8 cellular contexts compared by ENCODE assay signal in the genomic region with DNA sequence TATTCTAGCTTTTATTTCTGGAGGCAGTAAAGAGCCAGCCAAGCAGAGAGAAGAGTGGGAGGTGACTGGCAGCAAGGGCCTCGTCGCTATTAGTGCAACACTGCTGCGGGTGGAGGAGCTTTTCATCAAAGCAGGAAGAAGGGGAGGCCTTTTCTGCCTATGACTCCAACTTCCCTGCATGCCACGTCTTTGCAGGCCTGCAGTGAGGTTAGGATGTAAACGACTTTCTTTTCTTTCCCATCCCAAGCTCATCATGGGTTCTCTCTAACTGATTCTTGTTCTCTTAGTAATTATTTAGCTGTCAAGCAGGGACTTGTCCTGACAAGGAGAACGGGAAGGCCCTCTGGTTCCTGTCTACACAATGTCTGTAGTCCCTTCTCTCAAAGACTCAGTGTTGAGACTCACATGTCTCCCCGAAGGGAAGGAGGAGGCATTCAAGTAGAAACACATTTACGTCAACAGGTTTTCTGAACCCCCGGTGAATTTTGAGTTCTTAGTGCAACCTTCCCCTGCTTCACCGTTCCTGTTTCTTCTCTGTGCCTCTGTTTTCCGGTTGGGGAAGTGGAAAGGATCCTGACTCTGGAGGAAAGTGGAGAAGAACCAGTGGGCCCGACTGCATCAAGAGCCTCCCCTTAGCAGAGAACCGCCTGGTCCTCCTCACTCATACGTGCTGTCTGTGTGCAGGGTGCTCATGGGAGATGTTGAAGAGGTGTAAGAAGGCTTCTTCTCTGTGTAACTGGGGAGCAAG. TPM values are rescaled to one million over a fixed set of nuclear protein-coding genes. Genes with fewer than 3 reads are reported as not detected.
DNase-seq lines count a peak whose midpoint lies in the region; ATAC-seq and TF ChIP-seq lines count a peak whose summit lies in the region.

No MANE protein-coding gene starts in this region.

- peak overlapping the region; percentile 81 for H3K4me3 Mint-ChIP-seq in activated T-cell treated with anti-CD3 and anti-CD28 coated beads, Interleukin-2, amount 50 U/mL, for 72 hours

- H3K36me3 Mint-ChIP-seq in activated T-cell treated with anti-CD3 and anti-CD28 coated beads, Interleukin-2, amount 50 U/mL, for 72 hours (ENCODE audit: insufficient read depth in 2 of 2) = no peaks in the 10 kb centered on the region

- POLR2A ChIA-PET in AG04449 (lab: Yijun Ruan, JAX) = interaction anchor here (0.6 to 1.1 kb wide), 4 partner anchors 14 to 112 kb away, joined by 3 read pairs; no protein-coding TSS in a partner anchor

- peak; percentile 42 for ATAC-seq in GM19324 (IDR thresholded peaks at IDR 0.05; ENCODE audit: low FRiP score, unreplicated experiment)
- peak; percentile 79 to 80 for ATAC-seq in activated T-cell treated with anti-CD3 and anti-CD28 coated beads, Interleukin-2, amount 50 U/mL, for 72 hours (replicated peaks in 1 of 2)
- peak; percentile 90 for ATAC-seq in omental fat pad (ENCODE audit: low FRiP score)
- no peak for ATAC-seq in HG03460 (IDR thresholded peaks at IDR 0.05; ENCODE audit: unreplicated experiment)

- no peak overlapping the region for H3K4me3 ChIP-seq in AG04449 (ENCODE audit: low read depth, low read length)
- no peak overlapping the region for H3K4me3 ChIP-seq in fibroblast of the aortic adventitia (ENCODE audit: low read depth, low read length)
- H3K4me3 ChIP-seq in thymus (ENCODE audit: low read length) = no peak overlapping the region

- no peaks in the 10 kb centered on the region for H3K27me3 Mint-ChIP-seq in activated T-cell treated with anti-CD3 and anti-CD28 coated beads, Interleukin-2, amount 50 U/mL, for 72 hours (ENCODE audit: low read depth)

- TF ChIP-seq CTCF in AG04449 (IDR thresholded peaks at IDR 0.05; ENCODE audit: insufficient read depth, low read length, missing control alignments) (peak; percentile 5), fibroblast of the aortic adventitia (IDR thresholded peaks at IDR 0.05; ENCODE audit: insufficient read depth, low read length) (peak; percentile 19), omental fat pad (IDR thresholded peaks at IDR 0.05) (no peak)

- H3K4me1 Mint-ChIP-seq in activated T-cell treated with anti-CD3 and anti-CD28 coated beads, Interleukin-2, amount 50 U/mL, for 72 hours (ENCODE audit: low read depth) = peaks cover 78% of the 10 kb centered on the region

- H3K36me3 ChIP-seq in thymus (ENCODE audit: control insufficient read depth, insufficient read depth) = no peaks in the 10 kb centered on the region

- H3K4me1 ChIP-seq in thymus (ENCODE audit: control insufficient read depth, insufficient read depth, low read length) = peaks cover 10% of the 10 kb centered on the region

- no peaks in the 10 kb centered on the region for H3K9me3 Mint-ChIP-seq in activated T-cell treated with anti-CD3 and anti-CD28 coated beads, Interleukin-2, amount 50 U/mL, for 72 hours

- 34% methylated on average over 14 of the region's 14 CpGs for WGBS in thymus

- H3K27ac ChIP-seq in thymus (ENCODE audit: low read depth) = peak overlapping the region; percentile 73

- no peaks in the 10 kb centered on the region for H3K9me3 ChIP-seq in thymus (ENCODE audit: control insufficient read depth)

- CTCF ChIA-PET in AG04449 (lab: Yijun Ruan, JAX) = interaction anchor here (0.7 to 4.3 kb wide), 6 partner anchors 11 to 82 kb away, joined by 4 to 22 read pairs (median 5); no protein-coding TSS in a partner anchor

- H3K27me3 ChIP-seq in thymus (ENCODE audit: control insufficient read depth, insufficient read depth) = no peaks in the 10 kb centered on the region

- peak overlapping the region; percentile 88 for H3K27ac Mint-ChIP-seq in activated T-cell treated with anti-CD3 and anti-CD28 coated beads, Interleukin-2, amount 50 U/mL, for 72 hours

- DNase-seq in AG04449 (ENCODE audit: low read depth, low spot score) (peak; percentile 41), NOMO-1 treated with DMSO at 0.1 percent for 48 hours (lab: John Stamatoyannopoulos, UW; ENCODE audit: unreplicated experiment) (peak; percentile 38), fibroblast of the aortic adventitia (ENCODE audit: low read depth) (peak; percentile 82), omental fat pad (ENCODE audit: low spot score) (no peak)
- DNase-seq in activated T-cell treated with anti-CD3 and anti-CD28 coated beads, Interleukin-2, amount 50 U/mL, for 72 hours = peak; percentile 64 to 66

RNA-seq across cellular contexts. Expression of gene PACS1, which starts 56.9 kb away (rescaled TPM):
- total RNA-seq in activated T-cell treated with anti-CD3 and anti-CD28 coated beads, Interleukin-2, amount 50 U/mL, for 72 hours = 100 to 1,000 TPM; 104 to 114 TPM
- total RNA-seq in fibroblast of the aortic adventitia (ENCODE audit: low replicate concordance) (18.6 and 31.5 TPM in 2 replicates), omental fat pad (10 to 100 TPM; 24.5 to 41.1 (median 38.0) TPM)
- 29.5 TPM for polyA plus RNA-seq in thymus

Comparison
In these comparisons a context has a peak if more than half of its experiments do, and no peak if none do; other contexts are left out.
1. CTCF ChIP-seq: peak in AG04449 (single experiment) and fibroblast of the aortic adventitia (single experiment); none in omental fat pad (0 of 3).